Comparison of ENCODE assay signal across 16 cellular contexts in the genomic region with DNA sequence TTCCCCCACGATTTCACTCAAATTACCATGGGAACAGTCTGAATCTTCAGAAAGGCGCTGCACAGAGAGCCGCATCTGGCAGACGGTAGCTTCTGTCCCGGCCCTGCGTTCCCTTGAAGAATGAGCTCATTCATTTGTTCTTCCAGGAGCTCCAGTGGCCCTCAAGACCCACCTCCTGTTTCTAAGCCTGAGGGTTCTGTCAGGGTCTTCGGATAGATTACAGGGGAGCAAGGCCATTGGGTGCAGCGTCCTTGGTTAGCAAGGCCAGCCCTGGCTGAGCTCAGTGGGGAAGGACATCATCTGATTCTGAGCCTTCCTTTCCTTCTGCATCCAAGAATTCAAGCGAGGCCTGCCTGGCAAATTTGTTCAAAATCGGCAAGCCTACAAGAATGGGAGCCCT.
DNase-seq lines count a peak whose midpoint lies in the region; ATAC-seq and TF ChIP-seq lines count a peak whose summit lies in the region.
"Had no signal": no experiment of that assay in that cellular context is flagged by ENCODE, and none has a peak within 500 bp of the region (broad histone marks: within the 10 kb centered on the region; RNA-seq: fewer than 3 reads in every experiment).

No MANE protein-coding gene starts in this region.

- H3K27me3 Mint-ChIP-seq in osteocyte (ENCODE audit: unreplicated experiment) = peaks cover 27% of the 10 kb centered on the region

- no peaks in the 10 kb centered on the region for H3K27me3 ChIP-seq in right atrium auricular region
- no peaks in the 10 kb centered on the region for H3K27me3 ChIP-seq in esophagus muscularis mucosa
- H3K27me3 ChIP-seq: BE2C had no signal

- intact Hi-C loops in cardiac septum (cut with DNase I) = no loop called here
- intact Hi-C loops in esophagus muscularis mucosa (cut with DNase I) = no loop called here

- peak; percentile 36 for DNase-seq in right atrium auricular region (ENCODE audit: low spot score)
- DNase-seq in cardiac septum (ENCODE audit: low spot score) = no peak
- DNase-seq in esophagus muscularis mucosa (ENCODE audit: extremely low spot score) = peak; percentile 87
- peak; percentile 62 for DNase-seq in osteocyte (ENCODE audit: extremely low spot score, unreplicated experiment)
- DNase-seq in 8988T = no peak
- DNase-seq: ACHN; BE2C; Caco-2; CD8-positive, alpha-beta memory T cell; DND-41; GDM1; GOT3; H9 had no signal

- H3K4me1 ChIP-seq in right atrium auricular region (peaks cover 0 to 5% of the 10 kb centered on the region in 2 donors), esophagus muscularis mucosa (peaks cover 0 to 6% (median 0%) of the 10 kb centered on the region in 4 donors)
- H3K4me1 ChIP-seq: BE2C, Caco-2 had no signal

- no peak for ATAC-seq in GM18519 (IDR thresholded peaks at IDR 0.05; ENCODE audit: low FRiP score, unreplicated experiment)
- no peak for ATAC-seq in HG03520 (IDR thresholded peaks at IDR 0.05; ENCODE audit: unreplicated experiment)

- TF ChIP-seq EP300 in esophagus muscularis mucosa (IDR thresholded peaks at IDR 0.05) = no peak

- WGBS in esophagus muscularis mucosa = 93% methylated on average over 9 of the region's 10 CpGs

- no peaks in the 10 kb centered on the region for H3K9me3 ChIP-seq in right atrium auricular region
- no peaks in the 10 kb centered on the region for H3K9me3 ChIP-seq in esophagus muscularis mucosa
- H3K9me3 ChIP-seq: BE2C, Caco-2 had no signal

- no peaks in the 10 kb centered on the region for H3K4me1 Mint-ChIP-seq in osteocyte (ENCODE audit: unreplicated experiment)
- H3K4me1 Mint-ChIP-seq: IgD-negative memory B cell had no signal

- no peaks in the 10 kb centered on the region for H3K36me3 Mint-ChIP-seq in osteocyte (ENCODE audit: unreplicated experiment)
- H3K36me3 Mint-ChIP-seq: CD8-positive, alpha-beta memory T cell; IgD-negative memory B cell had no signal

- no peaks in the 10 kb centered on the region for H3K9me3 Mint-ChIP-seq in osteocyte (ENCODE audit: unreplicated experiment)
- H3K9me3 Mint-ChIP-seq: CD8-positive, alpha-beta memory T cell; H9; IgD-negative memory B cell had no signal

- TF ChIP-seq POLR2A in esophagus muscularis mucosa (IDR thresholded peaks at IDR 0.05; ENCODE audit: low read depth) = no peak

- H3K4me3 ChIP-seq in right atrium auricular region (no peak overlapping the region), esophagus muscularis mucosa (no peak overlapping the region)

- no peak overlapping the region for H3K27ac Mint-ChIP-seq in osteocyte (ENCODE audit: unreplicated experiment)
- H3K27ac Mint-ChIP-seq: H9, IgD-negative memory B cell had no signal

- H3K27ac ChIP-seq in right atrium auricular region (no peak overlapping the region), esophagus muscularis mucosa (replicated peaks in 1 of 4) (no peak overlapping the region)

- H3K36me3 ChIP-seq in right atrium auricular region (no peaks in the 10 kb centered on the region), esophagus muscularis mucosa (no peaks in the 10 kb centered on the region)
- H3K36me3 ChIP-seq: BE2C had no signal

- no peak for TF ChIP-seq CTCF in right atrium auricular region (IDR thresholded peaks at IDR 0.05)
- TF ChIP-seq CTCF in esophagus muscularis mucosa (IDR thresholded peaks at IDR 0.05) = no peak
- TF ChIP-seq CTCF in osteocyte (IDR thresholded peaks at IDR 0.05) = no peak

- no peak overlapping the region for H3K4me3 Mint-ChIP-seq in osteocyte (ENCODE audit: unreplicated experiment)
- H3K4me3 Mint-ChIP-seq: CD8-positive, alpha-beta memory T cell; H9 had no signal

Comparison
In these comparisons a context has a peak if more than half of its experiments do, and no peak if none do; other contexts are left out.
1. DNase-seq: peak in right atrium auricular region (single experiment), esophagus muscularis mucosa (single experiment) and osteocyte (single experiment); none in cardiac septum (single experiment) and 8988T (single experiment).